ENCODE assay signal across 10 cellular contexts in genomic region chr5:156851880-156852279, GRCh38. TPM values are rescaled to one million over a fixed set of nuclear protein-coding genes. Genes with fewer than 3 reads are reported as not detected.
"Had no signal": no experiment of that assay in that cellular context is flagged by ENCODE, and none has a peak within 500 bp of the region (broad histone marks: within the 10 kb centered on the region; RNA-seq: fewer than 3 reads in every experiment).

No MANE protein-coding gene starts in this region.

- H3K4me1 Mint-ChIP-seq: H9 had no signal

- FAIRE-seq: H1, H54, HTR-8/SVneo, K562 had no signal

- H3K27ac ChIP-seq: GM23248 had no signal

- H3K27ac Mint-ChIP-seq: H9 had no signal

- H3K4me3 Mint-ChIP-seq: H9 had no signal

- DNase-seq: GM23248, H9, HCEC 1CT, IMR-90, KG1 had no signal

- ATAC-seq: K562 had no signal

- H3K4me3 ChIP-seq: GM23248, K562 had no signal

- H2AFZ ChIP-seq: GM23248 had no signal

RNA-seq across cellular contexts. Expression of gene PPP1R2B, which starts 1.8 kb away (rescaled TPM):
- total RNA-seq: H1, H9, HT-29, IMR-90, K562 had no signal
- polyA plus RNA-seq: GM23248, H1, IMR-90 had no signal
